8 cellular contexts compared by ENCODE assay signal in the genomic region with DNA sequence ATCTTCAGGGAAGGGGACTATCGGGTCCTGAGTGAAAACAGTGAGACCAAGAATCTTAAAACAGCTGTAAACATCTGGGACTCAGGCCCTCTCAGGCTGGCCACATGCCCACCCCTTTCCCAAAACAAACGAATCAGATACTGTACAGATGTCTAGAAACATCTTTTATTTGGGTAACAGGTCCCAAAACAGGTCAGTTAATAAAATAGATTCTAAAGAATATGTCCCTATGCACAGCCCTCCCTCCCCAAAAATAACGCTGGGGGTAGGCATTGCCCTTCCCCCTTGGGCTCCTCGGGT. TPM values are rescaled to one million over a fixed set of nuclear protein-coding genes. Genes with fewer than 3 reads are reported as not detected.
DNase-seq lines count a peak whose midpoint lies in the region; ATAC-seq and TF ChIP-seq lines count a peak whose summit lies in the region.

No MANE protein-coding gene starts in this region.

- H3K4me3 ChIP-seq in WI38 (ENCODE audit: low read depth, low read length) (peak overlapping the region; percentile 95), fibroblast of villous mesenchyme (ENCODE audit: low read depth, low read length) (peak overlapping the region; percentile 34), skin epidermis (peak overlapping the region in 3 of 7 experiments; percentile 84 to 98 (median 84))

- TF ChIP-seq CTCF in WI38 (IDR thresholded peaks at IDR 0.05; ENCODE audit: low read depth, low read length) (no peak), fibroblast of villous mesenchyme (IDR thresholded peaks at IDR 0.05; ENCODE audit: insufficient read depth, low read depth, low read length) (no peak)

- ATAC-seq in HG02852 (IDR thresholded peaks at IDR 0.05; ENCODE audit: unreplicated experiment): no peak
- no peak for ATAC-seq in GM18909 (IDR thresholded peaks at IDR 0.05; ENCODE audit: poor library complexity, unreplicated experiment)
- ATAC-seq in HG02759 (IDR thresholded peaks at IDR 0.05; ENCODE audit: unreplicated experiment): no peak

- H3K27ac ChIP-seq in skin epidermis: peak overlapping the region in 19 of 21 experiments; percentile 3 to 99 (median 88)

- DNase-seq in HCEC 1CT (peak; percentile 30), fibroblast of villous mesenchyme (ENCODE audit: low read depth) (no peak), NCI-H2196 treated with DMSO at 0.1 percent for 48 hours (lab: John Stamatoyannopoulos, UW; ENCODE audit: unreplicated experiment) (no peak)

RNA-seq across cellular contexts. Expression of gene CRTC2, which starts 0.5 kb away (rescaled TPM):
- 4.5 and 6.0 TPM in 2 replicates for total RNA-seq in fibroblast of villous mesenchyme

RNA-seq across cellular contexts. Expression of gene SLC39A1, which starts 4.4 kb away (rescaled TPM):
- 127 and 153 TPM in 2 replicates for total RNA-seq in fibroblast of villous mesenchyme

RNA-seq across cellular contexts. Expression of gene CREB3L4, which starts 8.8 kb away (rescaled TPM):
- 3.9 TPM in 2 replicates for total RNA-seq in fibroblast of villous mesenchyme

RNA-seq across cellular contexts. Expression of gene DENND4B, which starts 12.4 kb away (rescaled TPM):
- 27.6 and 29.0 TPM in 2 replicates for total RNA-seq in fibroblast of villous mesenchyme

RNA-seq across cellular contexts. Expression of gene JTB, which starts 18.6 kb away (rescaled TPM):
- total RNA-seq in fibroblast of villous mesenchyme: 128 and 135 TPM in 2 replicates
